Comparison of ENCODE assay signal across 1 cellular context in genomic region chr6:5302220-5302946, GRCh38.
TF ChIP-seq lines count a peak whose summit lies in the region.

No MANE protein-coding gene starts in this region.

TF ChIP-seq in K562, 482 proteins besides CTCF, POLR2A, EP300 and RAD21 (continued from another document and continues in another):
- TF ChIP-seq NFE2 (IDR thresholded peaks at IDR 0.05; ENCODE audit: low read depth) (peak; percentile 72), OTX1 (CRISPR knock-in tag; IDR thresholded peaks at IDR 0.05) (no peak), RBM14 (IDR thresholded peaks at IDR 0.05; ENCODE audit: borderline replicate concordance, insufficient read depth, low read depth, low read length) (no peak), ZNF140 (CRISPR knock-in tag; IDR thresholded peaks at IDR 0.05) (no peak), ZMIZ1 (IDR thresholded peaks at IDR 0.05; ENCODE audit: low read depth in 2 of 2, low read length in 2 of 2) (no peak), ZNF408 (CRISPR knock-in tag; IDR thresholded peaks at IDR 0.05; ENCODE audit: low read depth) (no peak), ZNF347 (CRISPR knock-in tag; IDR thresholded peaks at IDR 0.05; ENCODE audit: low read depth) (no peak), TFAM (CRISPR knock-in tag; conservative IDR thresholded peaks at IDR 0.05) (no peak), RNF2 (IDR thresholded peaks at IDR 0.05) (0 out of 2 replicates have a peak, but pooled peaks have one; percentile 15), TBL1XR1 (IDR thresholded peaks at IDR 0.05; ENCODE audit: low read length in 2 of 2) (no peak), ZNF57 (CRISPR knock-in tag; IDR thresholded peaks at IDR 0.05) (no peak), ZNF3 (CRISPR knock-in tag; IDR thresholded peaks at IDR 0.05) (no peak), PATZ1 (CRISPR knock-in tag; IDR thresholded peaks at IDR 0.05; ENCODE audit: borderline replicate concordance) (no peak), ZNF586 (CRISPR knock-in tag; conservative IDR thresholded peaks at IDR 0.05) (no peak), CBX3 (IDR thresholded peaks at IDR 0.05; ENCODE audit: borderline replicate concordance in 1 of 2, low read length in 2 of 2) (no peak), SMARCA5 (IDR thresholded peaks at IDR 0.05) (no peak), ZNF184 (CRISPR knock-in tag; IDR thresholded peaks at IDR 0.05) (no peak), L3MBTL2 (IDR thresholded peaks at IDR 0.05) (peak; percentile 95), PTTG1 (tag; IDR thresholded peaks at IDR 0.05; ENCODE audit: low read depth) (no peak), NR4A1 (CRISPR knock-in tag; IDR thresholded peaks at IDR 0.05) (no peak), NR4A1 (tag; IDR thresholded peaks at IDR 0.05) (peak; percentile 82; the same call in 1 of the 2 replicates), GABPB1 (CRISPR knock-in tag; IDR thresholded peaks at IDR 0.05) (no peak), ZNF134 (CRISPR knock-in tag; conservative IDR thresholded peaks at IDR 0.05) (no peak), SAFB2 (IDR thresholded peaks at IDR 0.05; ENCODE audit: borderline replicate concordance, low read depth, low read length, severe bottlenecking) (no peak), ZBTB2 (IDR thresholded peaks at IDR 0.05) (no peak; the same call in 1 of the 2 replicates), FOXA1 (IDR thresholded peaks at IDR 0.05; ENCODE audit: borderline replicate concordance) (no peak), KHSRP (IDR thresholded peaks at IDR 0.05) (no peak), PURB (CRISPR knock-in tag; IDR thresholded peaks at IDR 0.05; ENCODE audit: low read depth) (no peak), ELF2 (CRISPR knock-in tag; IDR thresholded peaks at IDR 0.05) (no peak), MAZ (CRISPR knock-in tag; conservative IDR thresholded peaks at IDR 0.05 in 1 of 2, IDR thresholded peaks at IDR 0.05 in 1 of 2) (no peak), CTCFL (IDR thresholded peaks at IDR 0.05; ENCODE audit: borderline replicate concordance, insufficient read depth, low read depth, low read length, poor library complexity, severe bottlenecking) (no peak), MYC (IDR thresholded peaks at IDR 0.05; ENCODE audit: low read depth, low read length) (peak; percentile 96), MYC (CRISPR knock-in tag; IDR thresholded peaks at IDR 0.05; ENCODE audit: borderline replicate concordance, low read depth) (no peak), HDAC6 (IDR thresholded peaks at IDR 0.05; ENCODE audit: low read depth, low read length) (no peak), FOXJ2 (tag; IDR thresholded peaks at IDR 0.05) (peak; percentile 72; the same call in 1 of the 2 replicates), EHMT2 (IDR thresholded peaks at IDR 0.05) (0 out of 2 replicates have a peak, but pooled peaks have one; percentile 43), EWSR1 (IDR thresholded peaks at IDR 0.05; ENCODE audit: borderline replicate concordance, low read depth, partially characterized antibody) (no peak), HMGN3 (IDR thresholded peaks at IDR 0.05; ENCODE audit: borderline replicate concordance, extremely low read depth, insufficient read length, low read depth, low read length) (no peak), ZNF444 (CRISPR knock-in tag; IDR thresholded peaks at IDR 0.05) (no peak), MIER1 (IDR thresholded peaks at IDR 0.05; ENCODE audit: low read depth) (no peak), ILF3 (IDR thresholded peaks at IDR 0.05; ENCODE audit: borderline replicate concordance) (no peak), THRAP3 (IDR thresholded peaks at IDR 0.05; ENCODE audit: borderline replicate concordance) (no peak), CBFA2T2 (conservative IDR thresholded peaks at IDR 0.05) (peak; percentile 27; the same call in 1 of the 2 replicates), MAX (CRISPR knock-in tag; IDR thresholded peaks at IDR 0.05) (no peak), TOE1 (IDR thresholded peaks at IDR 0.05; ENCODE audit: borderline replicate concordance) (no peak), TOE1 (CRISPR knock-in tag; IDR thresholded peaks at IDR 0.05; ENCODE audit: borderline replicate concordance, low read depth) (no peak), TCF7L2 (IDR thresholded peaks at IDR 0.05; ENCODE audit: low read depth, low read length) (no peak)
- TF ChIP-seq, protein P1, sequence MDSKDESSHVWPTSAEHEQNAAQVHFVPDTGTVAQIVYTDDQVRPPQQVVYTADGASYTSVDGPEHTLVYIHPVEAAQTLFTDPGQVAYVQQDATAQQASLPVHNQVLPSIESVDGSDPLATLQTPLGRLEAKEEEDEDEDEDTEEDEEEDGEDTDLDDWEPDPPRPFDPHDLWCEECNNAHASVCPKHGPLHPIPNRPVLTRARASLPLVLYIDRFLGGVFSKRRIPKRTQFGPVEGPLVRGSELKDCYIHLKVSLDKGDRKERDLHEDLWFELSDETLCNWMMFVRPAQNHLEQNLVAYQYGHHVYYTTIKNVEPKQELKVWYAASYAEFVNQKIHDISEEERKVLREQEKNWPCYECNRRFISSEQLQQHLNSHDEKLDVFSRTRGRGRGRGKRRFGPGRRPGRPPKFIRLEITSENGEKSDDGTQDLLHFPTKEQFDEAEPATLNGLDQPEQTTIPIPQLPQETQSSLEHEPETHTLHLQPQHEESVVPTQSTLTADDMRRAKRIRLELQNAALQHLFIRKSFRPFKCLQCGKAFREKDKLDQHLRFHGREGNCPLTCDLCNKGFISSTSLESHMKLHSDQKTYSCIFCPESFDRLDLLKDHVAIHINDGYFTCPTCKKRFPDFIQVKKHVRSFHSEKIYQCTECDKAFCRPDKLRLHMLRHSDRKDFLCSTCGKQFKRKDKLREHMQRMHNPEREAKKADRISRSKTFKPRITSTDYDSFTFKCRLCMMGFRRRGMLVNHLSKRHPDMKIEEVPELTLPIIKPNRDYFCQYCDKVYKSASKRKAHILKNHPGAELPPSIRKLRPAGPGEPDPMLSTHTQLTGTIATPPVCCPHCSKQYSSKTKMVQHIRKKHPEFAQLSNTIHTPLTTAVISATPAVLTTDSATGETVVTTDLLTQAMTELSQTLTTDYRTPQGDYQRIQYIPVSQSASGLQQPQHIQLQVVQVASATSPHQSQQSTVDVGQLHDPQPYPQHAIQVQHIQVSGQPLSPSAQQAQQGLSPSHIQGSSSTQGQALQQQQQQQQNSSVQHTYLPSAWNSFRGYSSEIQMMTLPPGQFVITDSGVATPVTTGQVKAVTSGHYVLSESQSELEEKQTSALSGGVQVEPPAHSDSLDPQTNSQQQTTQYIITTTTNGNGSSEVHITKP (IDR thresholded peaks at IDR 0.05; ENCODE audit: partially characterized antibody), result no peak
- TF ChIP-seq, protein P2, sequence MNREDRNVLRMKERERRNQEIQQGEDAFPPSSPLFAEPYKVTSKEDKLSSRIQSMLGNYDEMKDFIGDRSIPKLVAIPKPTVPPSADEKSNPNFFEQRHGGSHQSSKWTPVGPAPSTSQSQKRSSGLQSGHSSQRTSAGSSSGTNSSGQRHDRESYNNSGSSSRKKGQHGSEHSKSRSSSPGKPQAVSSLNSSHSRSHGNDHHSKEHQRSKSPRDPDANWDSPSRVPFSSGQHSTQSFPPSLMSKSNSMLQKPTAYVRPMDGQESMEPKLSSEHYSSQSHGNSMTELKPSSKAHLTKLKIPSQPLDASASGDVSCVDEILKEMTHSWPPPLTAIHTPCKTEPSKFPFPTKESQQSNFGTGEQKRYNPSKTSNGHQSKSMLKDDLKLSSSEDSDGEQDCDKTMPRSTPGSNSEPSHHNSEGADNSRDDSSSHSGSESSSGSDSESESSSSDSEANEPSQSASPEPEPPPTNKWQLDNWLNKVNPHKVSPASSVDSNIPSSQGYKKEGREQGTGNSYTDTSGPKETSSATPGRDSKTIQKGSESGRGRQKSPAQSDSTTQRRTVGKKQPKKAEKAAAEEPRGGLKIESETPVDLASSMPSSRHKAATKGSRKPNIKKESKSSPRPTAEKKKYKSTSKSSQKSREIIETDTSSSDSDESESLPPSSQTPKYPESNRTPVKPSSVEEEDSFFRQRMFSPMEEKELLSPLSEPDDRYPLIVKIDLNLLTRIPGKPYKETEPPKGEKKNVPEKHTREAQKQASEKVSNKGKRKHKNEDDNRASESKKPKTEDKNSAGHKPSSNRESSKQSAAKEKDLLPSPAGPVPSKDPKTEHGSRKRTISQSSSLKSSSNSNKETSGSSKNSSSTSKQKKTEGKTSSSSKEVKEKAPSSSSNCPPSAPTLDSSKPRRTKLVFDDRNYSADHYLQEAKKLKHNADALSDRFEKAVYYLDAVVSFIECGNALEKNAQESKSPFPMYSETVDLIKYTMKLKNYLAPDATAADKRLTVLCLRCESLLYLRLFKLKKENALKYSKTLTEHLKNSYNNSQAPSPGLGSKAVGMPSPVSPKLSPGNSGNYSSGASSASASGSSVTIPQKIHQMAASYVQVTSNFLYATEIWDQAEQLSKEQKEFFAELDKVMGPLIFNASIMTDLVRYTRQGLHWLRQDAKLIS (CRISPR knock-in tag; IDR thresholded peaks at IDR 0.05), result no peak
- TF ChIP-seq, protein P3, sequence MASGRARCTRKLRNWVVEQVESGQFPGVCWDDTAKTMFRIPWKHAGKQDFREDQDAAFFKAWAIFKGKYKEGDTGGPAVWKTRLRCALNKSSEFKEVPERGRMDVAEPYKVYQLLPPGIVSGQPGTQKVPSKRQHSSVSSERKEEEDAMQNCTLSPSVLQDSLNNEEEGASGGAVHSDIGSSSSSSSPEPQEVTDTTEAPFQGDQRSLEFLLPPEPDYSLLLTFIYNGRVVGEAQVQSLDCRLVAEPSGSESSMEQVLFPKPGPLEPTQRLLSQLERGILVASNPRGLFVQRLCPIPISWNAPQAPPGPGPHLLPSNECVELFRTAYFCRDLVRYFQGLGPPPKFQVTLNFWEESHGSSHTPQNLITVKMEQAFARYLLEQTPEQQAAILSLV (tag; IDR thresholded peaks at IDR 0.05), result no peak
